ENCODE assay signal across 8 cellular contexts in the genomic region with DNA sequence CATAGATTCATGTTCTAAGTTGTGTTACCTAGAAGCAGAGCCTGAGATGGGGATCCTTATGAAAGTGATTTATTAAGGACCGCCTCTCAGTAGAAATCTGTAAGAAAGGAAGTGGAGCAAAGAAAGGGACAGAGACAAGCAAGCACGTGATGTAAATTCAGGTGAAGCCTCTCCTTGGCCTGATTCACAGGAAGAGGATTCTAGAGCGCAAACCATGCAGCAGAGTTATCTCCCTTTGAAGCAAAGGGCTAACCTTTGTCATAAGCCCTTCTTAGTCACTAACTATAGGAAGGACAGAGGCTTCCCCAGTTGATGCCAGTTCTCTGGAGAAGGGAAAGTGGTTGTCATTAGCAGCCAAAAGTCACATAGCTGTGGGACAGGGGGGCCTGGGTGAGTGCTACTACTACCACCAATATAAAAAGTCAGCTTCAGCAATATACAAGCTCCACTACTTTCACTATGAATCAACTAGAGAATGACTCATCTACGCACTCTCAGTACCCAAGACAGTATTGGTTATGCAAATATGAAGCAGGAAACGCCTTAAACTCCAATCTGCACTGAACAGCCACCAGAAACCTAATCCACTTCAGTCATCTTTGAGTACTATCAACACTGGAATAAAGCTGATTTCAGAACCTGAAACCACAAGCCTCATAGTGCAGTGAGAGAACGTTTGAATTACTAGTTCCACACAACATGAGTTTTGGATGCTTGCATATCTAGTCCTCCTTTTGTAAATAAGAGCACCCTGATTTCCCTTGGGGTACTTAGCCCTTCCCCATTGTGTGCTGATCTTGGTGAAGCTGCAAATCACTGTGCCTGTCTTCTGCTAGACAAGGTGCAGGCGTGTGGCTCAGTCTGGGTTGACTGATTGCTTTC.
DNase-seq lines count a peak whose midpoint lies in the region; ATAC-seq and TF ChIP-seq lines count a peak whose summit lies in the region.

No MANE protein-coding gene starts in this region.

- WGBS in esophagus muscularis mucosa = 82% methylated on average over 7 of the region's 7 CpGs

- H3K27me3 ChIP-seq in esophagus muscularis mucosa = no peaks in the 10 kb centered on the region

- DNase-seq in GM10266 (ENCODE audit: extremely low spot score) = peak; percentile 81
- DNase-seq in T-cell = no peak
- DNase-seq in fibroblast of villous mesenchyme (ENCODE audit: low read depth) = peak; percentile 68
- DNase-seq in esophagus muscularis mucosa (ENCODE audit: extremely low spot score) = no peak
- DNase-seq in posterior vena cava (ENCODE audit: low spot score) = no peak
- DNase-seq in NCI-H1092 (lab: John Stamatoyannopoulos, UW) = no peak

- H3K36me3 Mint-ChIP-seq in T-cell = no peaks in the 10 kb centered on the region

- peaks cover 0 to under 1% of the 10 kb centered on the region in 2 donors for H3K27me3 Mint-ChIP-seq in T-cell

- intact Hi-C loops in esophagus muscularis mucosa (cut with DNase I) = no loop called here
- intact Hi-C loops in posterior vena cava (cut with DNase I) = loop anchor here in 1 of 2 donors (1.0 kb wide), 1 partner anchor 10 kb away; no protein-coding TSS in a partner anchor

- POLR2A ChIA-PET in T-cell (lab: Charles Lee) = no interaction called here

- no peak for TF ChIP-seq CTCF in GM10266 (IDR thresholded peaks at IDR 0.05; ENCODE audit: control insufficient read depth, insufficient read depth, low read depth, missing control alignments)
- no peak for TF ChIP-seq CTCF in fibroblast of villous mesenchyme (IDR thresholded peaks at IDR 0.05; ENCODE audit: insufficient read depth, low read depth, low read length)
- no peak for TF ChIP-seq CTCF in esophagus muscularis mucosa (IDR thresholded peaks at IDR 0.05)

- no peaks in the 10 kb centered on the region for H3K9me3 Mint-ChIP-seq in T-cell

- H3K9me3 ChIP-seq in esophagus muscularis mucosa = peaks cover 0 to 14% (median 9%) of the 10 kb centered on the region in 4 donors

- no peak overlapping the region for H3K27ac ChIP-seq in esophagus muscularis mucosa (replicated peaks in 1 of 4)

- H3K4me3 Mint-ChIP-seq in T-cell = no peak overlapping the region

- H3K4me3 ChIP-seq in fibroblast of villous mesenchyme (ENCODE audit: low read depth, low read length) (no peak overlapping the region), esophagus muscularis mucosa (no peak overlapping the region)

- ATAC-seq in GM21390 (IDR thresholded peaks at IDR 0.05; ENCODE audit: unreplicated experiment) (peak; percentile 99), HG03521 (IDR thresholded peaks at IDR 0.05; ENCODE audit: unreplicated experiment) (peak; percentile 99), T-cell (replicated peaks in 1 of 4) (peak; percentile 77 to 90 (median 84))

- H3K4me1 Mint-ChIP-seq in T-cell = peaks cover 6 to 14% (median 14%) of the 10 kb centered on the region in 3 donors

- CTCF ChIA-PET in T-cell (lab: Charles Lee) = no interaction called here

- H3K27ac Mint-ChIP-seq in T-cell = peak overlapping the region; percentile 37 to 43

- no peaks in the 10 kb centered on the region for H3K36me3 ChIP-seq in esophagus muscularis mucosa

- TF ChIP-seq POLR2A in esophagus muscularis mucosa (IDR thresholded peaks at IDR 0.05; ENCODE audit: low read depth) = no peak

- no peak for TF ChIP-seq EP300 in esophagus muscularis mucosa (IDR thresholded peaks at IDR 0.05)

- peaks cover 0 to 12% (median 0%) of the 10 kb centered on the region in 4 donors for H3K4me1 ChIP-seq in esophagus muscularis mucosa

Comparison
In these comparisons a context has a peak if more than half of its experiments do, and no peak if none do; other contexts are left out.
1. DNase-seq: peak in GM10266 (single experiment) and fibroblast of villous mesenchyme (single experiment); none in T-cell (0 of 34), esophagus muscularis mucosa (single experiment), posterior vena cava (single experiment) and NCI-H1092 (single experiment).
2. Peak in every context shown above with its lines, with median percentiles within 50 percentile points of each other: ATAC-seq.